In the genomic region with DNA sequence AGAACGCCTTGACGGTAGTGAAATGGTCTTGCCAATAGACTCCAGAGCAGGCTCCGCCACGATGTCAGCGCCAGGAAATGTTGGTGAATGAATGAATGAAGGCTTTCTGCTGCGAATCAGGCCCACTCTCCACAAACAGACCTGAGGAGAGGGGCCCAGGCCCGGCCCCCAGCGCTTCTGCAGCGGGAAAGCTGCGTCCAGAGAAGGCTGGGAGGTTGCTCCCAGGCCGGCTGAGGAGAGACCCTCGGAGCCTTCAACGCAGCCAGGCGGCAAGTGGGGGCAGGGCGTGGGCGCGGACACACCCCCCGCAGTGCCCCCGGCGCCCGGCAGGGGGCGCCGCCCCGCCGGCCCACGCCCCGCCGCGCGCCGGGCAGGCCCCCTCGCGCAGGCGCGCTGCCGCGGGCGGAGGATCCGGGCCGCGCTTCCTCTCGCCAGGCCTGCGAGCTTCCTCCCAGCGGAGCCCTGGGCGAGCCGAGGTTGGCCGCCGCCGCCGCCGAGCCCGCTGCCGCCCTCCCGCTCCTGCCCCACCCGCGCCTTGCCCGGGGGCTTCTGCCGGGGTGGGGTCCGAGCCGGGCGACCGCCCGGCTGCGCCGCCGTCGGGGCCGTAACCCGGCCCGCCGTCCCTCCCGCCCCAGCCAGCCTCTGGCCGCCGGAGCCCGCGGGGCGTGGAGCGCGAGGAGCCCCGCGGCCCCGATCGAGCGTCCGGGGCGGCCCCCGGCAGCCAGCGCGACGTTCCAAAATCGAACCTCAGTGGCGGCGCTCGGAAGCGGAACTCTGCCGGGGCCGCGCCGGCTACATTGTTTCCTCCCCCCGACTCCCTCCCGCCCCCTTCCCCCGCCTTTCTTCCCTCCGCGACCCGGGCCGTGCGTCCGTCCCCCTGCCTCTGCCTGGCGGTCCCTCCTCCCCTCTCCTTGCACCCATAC, we compare ENCODE assay signal across 8 cellular contexts. TPM values are rescaled to one million over a fixed set of nuclear protein-coding genes. Genes with fewer than 3 reads are reported as not detected.
A peak's percentile ranks its signal among the peaks of the same experiment; 100 is the strongest.
DNase-seq lines count a peak whose midpoint lies in the region; FAIRE-seq and TF ChIP-seq lines count a peak whose summit lies in the region.

A gene (plus strand): TSS at position 408 of the 923 bp plus-strand sequence. CDS start 16,218 bp downstream, outside the sequence.

- peaks cover 68% of the 10 kb centered on the region for H3K4me1 Mint-ChIP-seq in activated naive CD4-positive, alpha-beta T cell treated with anti-CD3 and anti-CD28 coated beads, Interleukin-2, amount 50 U/mL, for 24 hours
- peaks cover 54% of the 10 kb centered on the region for H3K4me1 Mint-ChIP-seq in type B pancreatic cell (ENCODE audit: unreplicated experiment)

- no peak for FAIRE-seq in HTR-8/SVneo (lab: Jason Lieb, UNC)

- in situ Hi-C loops in GM18951 (cut with MboI; ENCODE audit: low sequenced_read_pairs, unreplicated experiment): no loop called here

- DNase-seq in AML-193 (lab: John Stamatoyannopoulos, UW): peak; percentile 38 to 60
- DNase-seq in HTR-8/SVneo (ENCODE audit: insufficient read length, low spot score): peak; percentile 85
- DNase-seq in SK-N-DZ (ENCODE audit: low spot score): peak; percentile 60
- peak; percentile 64 for DNase-seq in globus pallidus (ENCODE audit: low spot score)
- peak in 41 of 56 donors; percentile 27 to 78 (median 54) for DNase-seq in nucleus accumbens (lab: John Stamatoyannopoulos, UW)
- DNase-seq in type B pancreatic cell (ENCODE audit: extremely low spot score, unreplicated experiment): peak; percentile 87

- peak within 1 kb of the TSS; percentile 97 for H3K27ac Mint-ChIP-seq in activated naive CD4-positive, alpha-beta T cell treated with anti-CD3 and anti-CD28 coated beads, Interleukin-2, amount 50 U/mL, for 24 hours
- peak within 1 kb of the TSS; percentile 82 for H3K27ac Mint-ChIP-seq in type B pancreatic cell

- peak; percentile 81 for TF ChIP-seq POLR2A in GM18951 (IDR thresholded peaks at IDR 0.05; ENCODE audit: extremely low read depth, insufficient read depth, insufficient read length)

- no peaks in the 10 kb centered on the region for H3K9me3 Mint-ChIP-seq in activated naive CD4-positive, alpha-beta T cell treated with anti-CD3 and anti-CD28 coated beads, Interleukin-2, amount 50 U/mL, for 24 hours
- H3K9me3 Mint-ChIP-seq in type B pancreatic cell: no peaks in the 10 kb centered on the region

- peak within 1 kb of the TSS; percentile 91 for H3K4me3 Mint-ChIP-seq in activated naive CD4-positive, alpha-beta T cell treated with anti-CD3 and anti-CD28 coated beads, Interleukin-2, amount 50 U/mL, for 24 hours
- peak within 1 kb of the TSS; percentile 90 for H3K4me3 Mint-ChIP-seq in type B pancreatic cell

- peak; percentile 73 for TF ChIP-seq CTCF in type B pancreatic cell (conservative IDR thresholded peaks at IDR 0.05)

- peaks cover 14% of the 10 kb centered on the region for H3K36me3 Mint-ChIP-seq in activated naive CD4-positive, alpha-beta T cell treated with anti-CD3 and anti-CD28 coated beads, Interleukin-2, amount 50 U/mL, for 24 hours
- no peaks in the 10 kb centered on the region for H3K36me3 Mint-ChIP-seq in type B pancreatic cell

- H3K27me3 Mint-ChIP-seq in activated naive CD4-positive, alpha-beta T cell treated with anti-CD3 and anti-CD28 coated beads, Interleukin-2, amount 50 U/mL, for 24 hours: no peaks in the 10 kb centered on the region
- H3K27me3 Mint-ChIP-seq in type B pancreatic cell: no peaks in the 10 kb centered on the region

RNA-seq across cellular contexts. Expression of the gene that starts here (rescaled TPM):
- 47.3 and 50.9 TPM in 2 replicates for polyA plus RNA-seq in SK-N-DZ (2014; cell fraction: cytosol; rRNA removed)
- 87.5 and 113 TPM in 2 replicates for polyA plus RNA-seq in SK-N-DZ (2014; cell fraction: nucleus; rRNA removed)
- 77.4 and 102 TPM in 2 replicates for total RNA-seq in type B pancreatic cell (ENCODE audit: low replicate concordance)

Comparison
In these comparisons a context has a peak if more than half of its experiments do, and no peak if none do; other contexts are left out.
1. Peak in every context shown above with its lines: DNase-seq.